ENCODE assay signal across 18 cellular contexts in genomic region chr11:76744186-76745058, GRCh38. TPM values are rescaled to one million over a fixed set of nuclear protein-coding genes. Genes with fewer than 3 reads are reported as not detected.
A peak's percentile ranks its signal among the peaks of the same experiment; 100 is the strongest.
DNase-seq lines count a peak whose midpoint lies in the region; ATAC-seq, FAIRE-seq and TF ChIP-seq lines count a peak whose summit lies in the region.
"Had no signal": no experiment of that assay in that cellular context is flagged by ENCODE, and none has a peak within 500 bp of the region (broad histone marks: within the 10 kb centered on the region; RNA-seq: fewer than 3 reads in every experiment).

No MANE protein-coding gene starts in this region.

- DNase-seq in heart left ventricle (no peak), Right ventricle myocardium superior (no peak), K562 (ENCODE audit: extremely low read depth in 1 of 4, low spot score in 3 of 4) (peak in 1 of 4 experiments; percentile 28), left lung (peak in 1 of 2 donors; percentile 76), upper lobe of left lung (peak in 1 of 2 donors; percentile 54), PC-3 (no peak)
- DNase-seq in activated T-cell treated with anti-CD3 and anti-CD28 coated beads, Interleukin-2, amount 50 U/mL, for 24 hours = no peak
- DNase-seq: activated T-cell treated with anti-CD3 and anti-CD28 coated beads, Interleukin-2, amount 50 U/mL, for 48 hours; DMS153; glutamatergic neuron; NCI-H1092; NCI-H526 treated with DMSO at 0.1 percent for 48 hours; SHP77 treated with DMSO at 0.1 percent for 48 hours; spleen had no signal

- H3K79me2 ChIP-seq in K562 (ENCODE audit: control insufficient read depth, insufficient read depth, low read length) = no peaks in the 10 kb centered on the region
- H3K79me2 ChIP-seq in PC-3 (ENCODE audit: low read length) = no peaks in the 10 kb centered on the region

- no peaks in the 10 kb centered on the region for H3K9me1 ChIP-seq in K562 (ENCODE audit: control insufficient read depth, insufficient read depth, low read length)

- BruUV-seq in K562 (replicated peaks; lab: Mats Ljungman, UMichigan) (no TSS peak), PC-3 (replicated peaks; lab: Mats Ljungman, UMichigan) (no TSS peak)

- no peaks in the 10 kb centered on the region for H3K9me3 Mint-ChIP-seq in activated T-cell treated with anti-CD3 and anti-CD28 coated beads, Interleukin-2, amount 50 U/mL, for 24 hours

- no peak for TF ChIP-seq CTCF in heart left ventricle (IDR thresholded peaks at IDR 0.05)
- no peak for TF ChIP-seq CTCF in K562 (IDR thresholded peaks at IDR 0.05 in 2 of 3, conservative IDR thresholded peaks at IDR 0.05 in 1 of 3; ENCODE audit: insufficient read depth in 2 of 3, low read depth in 1 of 3, low read length in 3 of 3)
- no peak for TF ChIP-seq CTCF in left lung (IDR thresholded peaks at IDR 0.05)
- no peak for TF ChIP-seq CTCF in upper lobe of left lung (IDR thresholded peaks at IDR 0.05)
- no peak for TF ChIP-seq CTCF in PC-3 (conservative IDR thresholded peaks at IDR 0.05; ENCODE audit: low read depth, low read length)

- H3K4me2 ChIP-seq in K562 (ENCODE audit: insufficient read depth, low read length) = no peak overlapping the region
- no peak overlapping the region for H3K4me2 ChIP-seq in PC-3 (ENCODE audit: low read length)

- in situ Hi-C loops in K562 (cut with MboI) = no loop called here

- intact Hi-C loops in heart left ventricle (cut with DNase I) (loop anchor here in 4 of 10 donors (5.0 kb wide), 2 partner anchors 38 to 43 kb away; partner anchors contain the start of gene TSKU (in 2 of the 4)), Right ventricle myocardium superior (cut with DNase I) (no loop called here), K562 (cut with micrococcal nuclease) (no loop called here), left lung (cut with DNase I) (no loop called here), PC-3 (cut with micrococcal nuclease) (no loop called here)

- H3K27ac ChIP-seq in heart left ventricle = peak overlapping the region in 2 of 12 donors; percentile 34 to 46
- no peak overlapping the region; the same call in 2 of the 3 replicates for H3K27ac ChIP-seq in K562 (ENCODE audit: extremely low read depth, low read depth, low read length)
- no peak overlapping the region for H3K27ac ChIP-seq in left lung
- peak overlapping the region in 1 of 4 donors; percentile 14 for H3K27ac ChIP-seq in upper lobe of left lung
- H3K27ac ChIP-seq in PC-3 (ENCODE audit: low read length) = no peak overlapping the region
- H3K27ac ChIP-seq: spleen had no signal

- H3F3A ChIP-seq in PC-3 (ENCODE audit: low read length, unreplicated experiment) = no peaks in the 10 kb centered on the region

- TF ChIP-seq EP300 in K562 (IDR thresholded peaks at IDR 0.05; ENCODE audit: low read length) (no peak), upper lobe of left lung (IDR thresholded peaks at IDR 0.05) (no peak)

- H4K20me1 ChIP-seq in K562 (replicated peaks; ENCODE audit: control insufficient read depth, insufficient read depth, low read length) (no peaks in the 10 kb centered on the region), PC-3 (ENCODE audit: low read length) (no peaks in the 10 kb centered on the region)

- peaks cover 3% of the 10 kb centered on the region for H3K27me3 Mint-ChIP-seq in activated T-cell treated with anti-CD3 and anti-CD28 coated beads, Interleukin-2, amount 50 U/mL, for 24 hours

- H3K4me3 ChIP-seq in heart left ventricle (no peak overlapping the region), K562 (no peak overlapping the region), left lung (no peak overlapping the region), upper lobe of left lung (no peak overlapping the region), PC-3 (ENCODE audit: low read length) (no peak overlapping the region)
- H3K4me3 ChIP-seq: GM12878, spleen had no signal

- H3K9me3 ChIP-seq in heart left ventricle (no peaks in the 10 kb centered on the region), K562 (replicated peaks; ENCODE audit: control insufficient read depth, insufficient read depth, low read depth, low read length) (0 out of 2 replicates have a peak, but pooled peaks cover 2% of the 10 kb centered on the region), left lung (no peaks in the 10 kb centered on the region), upper lobe of left lung (no peaks in the 10 kb centered on the region), PC-3 (ENCODE audit: low read length) (no peaks in the 10 kb centered on the region)
- H3K9me3 ChIP-seq: spleen had no signal

- TF ChIP-seq POLR2A in heart left ventricle (IDR thresholded peaks at IDR 0.05) (no peak), K562 (conservative IDR thresholded peaks at IDR 0.05) (no peak), upper lobe of left lung (IDR thresholded peaks at IDR 0.05) (no peak)

- FAIRE-seq in K562 (lab: Jason Lieb, UNC) = no peak
- FAIRE-seq: GM12878, GM19239 had no signal

- ATAC-seq in heart left ventricle (peak in 3 of 4 donors; percentile 31 to 54 (median 49)), Right ventricle myocardium superior (ENCODE audit: poor library complexity) (no peak), K562 (no peak; the same call in 2 of the 3 replicates), left lung (peak; percentile 68), upper lobe of left lung (ENCODE audit: low FRiP score in 2 of 2) (peak; percentile 60 to 74), HG03565 (IDR thresholded peaks at IDR 0.05; ENCODE audit: unreplicated experiment) (no peak), PC-3 (no peak)
- ATAC-seq: activated CD4-positive, CD25-positive, alpha-beta regulatory T cell treated with anti-CD3 and anti-CD28 coated beads, Interleukin-2, amount 50 U/mL, for 24 hours; GM12878 had no signal

- 62 to 69% (median 65%) methylated on average over 14 of the region's 14 CpGs for WGBS in heart left ventricle, 4 donors
- WGBS in K562 (ENCODE audit: insufficient coverage, low coverage, missing lambda C conversion rate) = 53% methylated on average over 12 of the region's 14 CpGs
- 70 to 73% methylated on average over 14 of the region's 14 CpGs for WGBS in upper lobe of left lung, 2 donors

- H3K9me2 ChIP-seq in PC-3 (replicated peaks; ENCODE audit: low read length) = no peaks in the 10 kb centered on the region

- H3K9ac ChIP-seq in K562 (ENCODE audit: insufficient read depth in 1 of 2, low read depth in 2 of 2, low read length in 2 of 2) (peak overlapping the region; percentile 5 to 72; a peak in 1 of 4 replicates), PC-3 (ENCODE audit: low read length) (no peak overlapping the region)

- H3K4me1 Mint-ChIP-seq in activated T-cell treated with anti-CD3 and anti-CD28 coated beads, Interleukin-2, amount 50 U/mL, for 24 hours (ENCODE audit: low read depth) = no peaks in the 10 kb centered on the region

- H3K27ac Mint-ChIP-seq in activated T-cell treated with anti-CD3 and anti-CD28 coated beads, Interleukin-2, amount 50 U/mL, for 24 hours = no peak overlapping the region

- H3K36me3 ChIP-seq in heart left ventricle (no peaks in the 10 kb centered on the region), K562 (ENCODE audit: control insufficient read depth, insufficient read depth, low read length) (no peaks in the 10 kb centered on the region), left lung (no peaks in the 10 kb centered on the region), upper lobe of left lung (no peaks in the 10 kb centered on the region), PC-3 (ENCODE audit: low read depth, low read length) (no peaks in the 10 kb centered on the region)
- H3K36me3 ChIP-seq: spleen had no signal

- H2AFZ ChIP-seq in K562 (ENCODE audit: low read depth, low read length) (peak overlapping the region; percentile 92), PC-3 (ENCODE audit: low read length) (no peak overlapping the region)

- POLR2A ChIA-PET in K562 (lab: Yijun Ruan, JAX) (interaction anchor here (0.6 kb wide), 1 partner anchor 92 kb away, joined by 3 read pairs; no protein-coding TSS in a partner anchor), PC-3 (lab: Charles Lee; ENCODE audit: unreplicated experiment) (interaction anchor here (0.6 kb wide), 1 partner anchor 188 kb away, joined by 3 read pairs; no protein-coding TSS in a partner anchor)

- no peak overlapping the region for H3K4me3 Mint-ChIP-seq in activated T-cell treated with anti-CD3 and anti-CD28 coated beads, Interleukin-2, amount 50 U/mL, for 24 hours

- CTCF ChIA-PET in K562 (lab: Yijun Ruan, JAX; ENCODE audit: low intra/inter-chr PET ratio) = no interaction called here
- CTCF ChIA-PET in PC-3 (lab: Charles Lee) = no interaction called here

- H3K27me3 ChIP-seq in heart left ventricle = no peaks in the 10 kb centered on the region
- no peaks in the 10 kb centered on the region for H3K27me3 ChIP-seq in K562 (ENCODE audit: control insufficient read depth in 2 of 2, insufficient read depth in 2 of 2, low read length in 2 of 2)
- no peaks in the 10 kb centered on the region for H3K27me3 ChIP-seq in left lung
- no peaks in the 10 kb centered on the region for H3K27me3 ChIP-seq in upper lobe of left lung
- H3K27me3 ChIP-seq in PC-3 (ENCODE audit: low read length) = no peaks in the 10 kb centered on the region
- H3K27me3 ChIP-seq: spleen had no signal

- peaks cover 0 to 38% (median 7%) of the 10 kb centered on the region in 12 donors for H3K4me1 ChIP-seq in heart left ventricle
- H3K4me1 ChIP-seq in K562 (replicated peaks in 1 of 2; ENCODE audit: control insufficient read depth in 2 of 2, insufficient read depth in 2 of 2, low read length in 2 of 2) = peaks cover 39 to 40% of the 10 kb centered on the region in 2 experiments; a peak in 4 of 5 replicates
- H3K4me1 ChIP-seq in left lung = no peaks in the 10 kb centered on the region
- H3K4me1 ChIP-seq in upper lobe of left lung = peaks cover 0 to 3% (median 0%) of the 10 kb centered on the region in 4 donors
- H3K4me1 ChIP-seq in PC-3 (ENCODE audit: insufficient read depth, low read length) = no peaks in the 10 kb centered on the region

- H3K36me3 Mint-ChIP-seq in activated T-cell treated with anti-CD3 and anti-CD28 coated beads, Interleukin-2, amount 50 U/mL, for 24 hours (ENCODE audit: low read depth) = no peaks in the 10 kb centered on the region

- no peak for TF ChIP-seq RAD21 in K562 (CRISPR knock-in tag; conservative IDR thresholded peaks at IDR 0.05 in 1 of 2, IDR thresholded peaks at IDR 0.05 in 1 of 2)

RNA-seq across cellular contexts. Expression of gene TSKU, which starts 38.7 kb away (rescaled TPM):
- 10 to 100 TPM in 5 of 9 donors, 1 to 10 TPM in 4; 4.5 to 39.8 (median 11.4) TPM for total RNA-seq in heart left ventricle
- 10 to 100 TPM in 1 of 2 donors, 1 to 10 TPM in 1; 6.7 to 11.2 TPM for polyA plus RNA-seq in heart left ventricle
- total RNA-seq in Right ventricle myocardium superior = 17.2 TPM
- 11.1 and 28.4 TPM in 2 replicates for total RNA-seq in K562 (2011; cell fraction: chromatin; rRNA removed; ENCODE audit: low replicate concordance)
- total RNA-seq in K562 (2011; cell fraction: nucleolus; rRNA removed) = 25.8 and 29.7 TPM in 2 replicates
- 21.8 and 26.4 TPM in 2 replicates for total RNA-seq in K562 (2011; cell fraction: nucleoplasm; rRNA removed)
- total RNA-seq in K562 (2014; rRNA removed) = 8.4 and 14.1 TPM in 2 replicates
- total RNA-seq in K562 (2014; rRNA removed; fragmentation: Illumina TruSeq; extraction: Trizol) = 3.3 and 4.2 TPM in 2 replicates
- total RNA-seq in K562 (2015; rRNA removed; fragmentation: Illumina TruSeq; extraction: Trizol) = 6.6 and 6.8 TPM in 2 replicates
- total RNA-seq in K562 (2021) = 11.9 and 14.1 TPM in 2 replicates
- 10.1 and 13.8 TPM in 2 replicates for polyA plus RNA-seq in K562 (2011; rRNA removed)
- 13.9 and 37.3 TPM in 2 replicates for polyA plus RNA-seq in K562 (2011; cell fraction: cytosol; rRNA removed)
- polyA plus RNA-seq in K562 (2011; cell fraction: nucleus; rRNA removed) = 7.1 and 14.0 TPM in 2 replicates
- 11.1 and 12.1 TPM in 2 replicates for polyA plus RNA-seq in K562 (2012)
- 8.4 and 12.1 TPM in 2 replicates for polyA plus RNA-seq in K562 (2014; fragmentation: Illumina TruSeq; extraction: Trizol)
- polyA plus RNA-seq in K562 (2014; fragmentation: Nextera tagmentation; extraction: Ambion mirVana) = 1 to 10 TPM in 1 of 2 experiments, under 1 TPM in 1; 0.60 to 1.0 TPM
- polyA plus RNA-seq in K562 (2014; rRNA removed) = 9.1 and 12.3 TPM in 2 replicates
- polyA minus RNA-seq in K562 (2011; rRNA and poly(A)+ RNA removed) = 7.3 and 10.2 TPM in 2 replicates
- 11.4 and 12.7 TPM in 2 replicates for polyA minus RNA-seq in K562 (2011; cell fraction: cytosol; rRNA and poly(A)+ RNA removed)
- 12.3 and 13.4 TPM in 2 replicates for polyA minus RNA-seq in K562 (2011; cell fraction: nucleus; rRNA and poly(A)+ RNA removed)
- total RNA-seq in left lung = 10 to 100 TPM; 12.7 to 15.4 TPM
- 10 to 100 TPM in 2 of 6 donors, 1 to 10 TPM in 4; 2.1 to 19.8 (median 9.5) TPM for total RNA-seq in upper lobe of left lung
- 32.1 and 39.2 TPM in 2 replicates for total RNA-seq in PC-3 (2014; rRNA removed)

Comparison
In these comparisons a context has a peak if more than half of its experiments do, and no peak if none do; other contexts are left out.
1. ATAC-seq: peak in heart left ventricle (3 of 4), left lung (single experiment) and upper lobe of left lung (2 of 2); none in Right ventricle myocardium superior (single experiment), K562 (single experiment), HG03565 (single experiment) and PC-3 (single experiment).